24 cellular contexts compared by ENCODE assay signal in genomic region chr12:124737772-124738635, GRCh38.
A peak's percentile ranks its signal among the peaks of the same experiment; 100 is the strongest.
DNase-seq lines count a peak whose midpoint lies in the region; ATAC-seq and TF ChIP-seq lines count a peak whose summit lies in the region.
"Had no signal": no experiment of that assay in that cellular context is flagged by ENCODE, and none has a peak within 500 bp of the region (broad histone marks: within the 10 kb centered on the region; RNA-seq: fewer than 3 reads in every experiment).

No MANE protein-coding gene starts in this region.

- no peak overlapping the region for H3K4me2 ChIP-seq in PC-3 (ENCODE audit: low read length)

- H4K20me1 ChIP-seq in PC-3 (ENCODE audit: low read length): no peaks in the 10 kb centered on the region

- 64 to 70% (median 66%) methylated on average over 13 to 15 of the region's 15 CpGs for WGBS in adrenal gland, 4 donors
- WGBS in spleen, 5 donors: 66 to 83% (median 76%) methylated on average over 15 of the region's 15 CpGs

- no TSS peak for BruUV-seq in PC-3 (replicated peaks; lab: Mats Ljungman, UMichigan)

- H3F3A ChIP-seq in PC-3 (ENCODE audit: low read length, unreplicated experiment): peaks cover 6% of the 10 kb centered on the region

- no peak for TF ChIP-seq CTCF in PC-3 (conservative IDR thresholded peaks at IDR 0.05; ENCODE audit: low read depth, low read length)
- no peak for TF ChIP-seq CTCF in adrenal gland (IDR thresholded peaks at IDR 0.05)
- TF ChIP-seq CTCF in spleen (IDR thresholded peaks at IDR 0.05 in 8 of 11, conservative IDR thresholded peaks at IDR 0.05 in 3 of 11): no peak

- ATAC-seq in PC-3 (no peak), GM21515 (IDR thresholded peaks at IDR 0.05; ENCODE audit: unreplicated experiment) (no peak)
- ATAC-seq: natural killer cell; stimulated activated naive CD8-positive, alpha-beta T cell treated with anti-CD3 and anti-CD28 coated beads, Interleukin-15, amount 100 ng/mL, for 72 hours had no signal

- H3K79me2 ChIP-seq in PC-3 (ENCODE audit: low read length): no peaks in the 10 kb centered on the region
- H3K79me2 ChIP-seq: parathyroid adenoma had no signal

- DNase-seq in PC-3: peak; percentile 33
- peak in 6 of 7 donors; percentile 65 to 81 (median 74) for DNase-seq in adrenal gland
- peak; percentile 39 for DNase-seq in iris pigment epithelial cell (ENCODE audit: low read depth)
- DNase-seq in spleen: no peak
- DNase-seq in anterior cingulate cortex (lab: John Stamatoyannopoulos, UW): no peak
- no peak for DNase-seq in mucosa of gallbladder (ENCODE audit: low spot score)
- DNase-seq: activated CD4-positive, alpha-beta T cell treated with anti-CD3 and anti-CD28 coated beads, Interleukin-2, amount 50 U/mL, for 4 hours; activated CD4-positive, CD25-positive, alpha-beta regulatory T cell; activated CD8-positive, alpha-beta memory T cell treated with anti-CD3 and anti-CD28 coated beads, Interleukin-2, amount 50 U/mL, for 4 hours; activated naive CD4-positive, alpha-beta T cell treated with anti-CD3 and anti-CD28 coated beads, Interleukin-2, amount 50 U/mL, for 16 hours; GDM1; GOT3; immature natural killer cell; Karpas-422; midbrain; MV-4-11; natural killer cell; NCI-H2171 treated with DMSO at 0.1 percent for 48 hours; NCI-H526; right lobe of liver; stimulated activated naive CD8-positive, alpha-beta T cell treated with anti-CD3 and anti-CD28 coated beads, Interleukin-15, amount 100 ng/mL, for 72 hours had no signal

- intact Hi-C loops in PC-3 (cut with micrococcal nuclease) (no loop called here), adrenal gland (cut with DNase I) (no loop called here), spleen (cut with DNase I; ENCODE audit: low total_unique reads) (no loop called here)

- POLR2A ChIA-PET in PC-3 (lab: Charles Lee; ENCODE audit: unreplicated experiment): no interaction called here

- no peaks in the 10 kb centered on the region for H3K27me3 ChIP-seq in PC-3 (ENCODE audit: low read length)
- no peaks in the 10 kb centered on the region for H3K27me3 ChIP-seq in adrenal gland
- H3K27me3 ChIP-seq in spleen (replicated peaks in 1 of 7): peaks cover 0 to 14% (median 0%) of the 10 kb centered on the region in 7 donors
- H3K27me3 ChIP-seq: right lobe of liver, tibial nerve had no signal

- H3K36me3 ChIP-seq in PC-3 (ENCODE audit: low read depth, low read length) (no peaks in the 10 kb centered on the region), adrenal gland (replicated peaks in 1 of 2) (no peaks in the 10 kb centered on the region), spleen (no peaks in the 10 kb centered on the region)
- H3K36me3 ChIP-seq: right lobe of liver, tibial nerve had no signal

- H3K4me1 ChIP-seq in PC-3 (ENCODE audit: insufficient read depth, low read length): peaks cover 19% of the 10 kb centered on the region
- peaks cover 14 to 38% of the 10 kb centered on the region in 2 donors for H3K4me1 ChIP-seq in adrenal gland (replicated peaks in 1 of 2)
- H3K4me1 ChIP-seq in spleen: peaks cover 0 to 94% (median 53%) of the 10 kb centered on the region in 6 donors
- H3K4me1 ChIP-seq: parathyroid adenoma had no signal

- H3K9me3 ChIP-seq in PC-3 (ENCODE audit: low read length) (no peaks in the 10 kb centered on the region), adrenal gland (replicated peaks in 1 of 3) (peaks cover 0 to 4% (median 0%) of the 10 kb centered on the region in 3 donors), spleen (peaks cover 0 to 3% (median 0%) of the 10 kb centered on the region in 8 donors)
- H3K9me3 ChIP-seq: right lobe of liver, tibial nerve had no signal

- CTCF ChIA-PET in PC-3 (lab: Charles Lee): no interaction called here

- H3K9ac ChIP-seq in PC-3 (ENCODE audit: low read length): no peak overlapping the region
- H3K9ac ChIP-seq: parathyroid adenoma had no signal

- no peak overlapping the region for H2AFZ ChIP-seq in PC-3 (ENCODE audit: low read length)
- H2AFZ ChIP-seq: parathyroid adenoma had no signal

- no peak overlapping the region for H3K4me3 ChIP-seq in PC-3 (ENCODE audit: low read length)
- H3K4me3 ChIP-seq in adrenal gland: no peak overlapping the region
- H3K4me3 ChIP-seq in spleen: no peak overlapping the region
- H3K4me3 ChIP-seq: right lobe of liver, tibial nerve had no signal

- no peak overlapping the region for H3K27ac ChIP-seq in PC-3 (ENCODE audit: low read length)
- peak overlapping the region; percentile 11 to 79 (median 30) for H3K27ac ChIP-seq in adrenal gland
- peak overlapping the region in 7 of 8 donors; percentile 3 to 73 (median 41) for H3K27ac ChIP-seq in spleen
- H3K27ac ChIP-seq: parathyroid adenoma, right lobe of liver had no signal

- H3K9me2 ChIP-seq in PC-3 (replicated peaks; ENCODE audit: low read length): no peaks in the 10 kb centered on the region

- TF ChIP-seq POLR2A in adrenal gland (IDR thresholded peaks at IDR 0.05) (no peak), spleen (IDR thresholded peaks at IDR 0.05) (no peak)

Comparison
In these comparisons a context has a peak if more than half of its experiments do, and no peak if none do; other contexts are left out.
1. DNase-seq: peak in PC-3 (single experiment), adrenal gland (6 of 7) and iris pigment epithelial cell (single experiment); none in spleen (single experiment), anterior cingulate cortex (0 of 58) and mucosa of gallbladder (single experiment).